13 cellular contexts compared by ENCODE assay signal in genomic region chr16:74650966-74651567, GRCh38. TPM values are rescaled to one million over a fixed set of nuclear protein-coding genes. Genes with fewer than 3 reads are reported as not detected.
DNase-seq lines count a peak whose midpoint lies in the region; ATAC-seq and TF ChIP-seq lines count a peak whose summit lies in the region.
"Had no signal": no experiment of that assay in that cellular context is flagged by ENCODE, and none has a peak within 500 bp of the region (broad histone marks: within the 10 kb centered on the region; RNA-seq: fewer than 3 reads in every experiment).

No MANE protein-coding gene starts in this region.

- TF ChIP-seq EP300 in transverse colon (IDR thresholded peaks at IDR 0.05; ENCODE audit: low read depth), result no peak

- TF ChIP-seq POLR2A in heart left ventricle (IDR thresholded peaks at IDR 0.05) (no peak), transverse colon (IDR thresholded peaks at IDR 0.05) (no peak)

- in situ Hi-C loops in transverse colon (cut with MboI; ENCODE audit: low pct_ligation_motif_present in 1 of 4, low pct_unique_long_range_greater_than_20kb in 1 of 4, low sequenced_read_pairs in 3 of 4), result no loop called here

- H3K27ac ChIP-seq in heart left ventricle (no peak overlapping the region), transverse colon (no peak overlapping the region)
- H3K27ac ChIP-seq: skin epidermis, tibial artery had no signal

- no peaks in the 10 kb centered on the region for H3K9me3 ChIP-seq in heart left ventricle
- H3K9me3 ChIP-seq in transverse colon, result no peaks in the 10 kb centered on the region
- H3K9me3 ChIP-seq: tibial artery had no signal

- 83 to 88% (median 87%) methylated on average over 6 of the region's 6 CpGs for WGBS in heart left ventricle, 4 donors
- 79 to 92% methylated on average over 5 to 6 of the region's 6 CpGs for WGBS in transverse colon (ENCODE audit: low coverage in 1 of 2), 2 donors

- H3K27me3 ChIP-seq in heart left ventricle, result no peaks in the 10 kb centered on the region
- no peaks in the 10 kb centered on the region for H3K27me3 ChIP-seq in transverse colon
- H3K27me3 ChIP-seq: tibial artery had no signal

- H3K36me3 ChIP-seq in heart left ventricle (peaks cover 0 to 87% (median 68%) of the 10 kb centered on the region in 9 donors), transverse colon (peaks cover 0 to 38% (median 12%) of the 10 kb centered on the region in 4 donors)

- H3K4me1 ChIP-seq in heart left ventricle (peaks cover 0 to 15% (median 2%) of the 10 kb centered on the region in 12 donors), transverse colon (peaks cover 0 to 9% (median 0%) of the 10 kb centered on the region in 4 donors)
- H3K4me1 ChIP-seq: tibial artery had no signal

- DNase-seq in heart left ventricle (no peak), Right ventricle myocardium inferior (ENCODE audit: missing footprints) (no peak), RPMI7951 (ENCODE audit: low read depth) (peak; percentile 7), fibroblast of mammary gland (ENCODE audit: low read depth) (no peak), transverse colon (no peak), AML-193 (lab: John Stamatoyannopoulos, UW) (no peak)
- no peak for DNase-seq in activated CD4-positive, alpha-beta T cell treated with anti-CD3 and anti-CD28 coated beads, Interleukin-2, amount 50 U/mL, for 1 hour
- DNase-seq: DMS153, hypothalamus, Right ventricle myocardium superior, tibial artery had no signal

- peak; percentile 15 to 58 (median 42) for TF ChIP-seq CTCF in heart left ventricle (IDR thresholded peaks at IDR 0.05)
- peak; percentile 43 for TF ChIP-seq CTCF in fibroblast of mammary gland (conservative IDR thresholded peaks at IDR 0.05; ENCODE audit: control insufficient read depth, insufficient read depth, low read depth, low read length)
- TF ChIP-seq CTCF in transverse colon (IDR thresholded peaks at IDR 0.05), result peak in 4 of 5 experiments; percentile 22 to 46 (median 32)

- ATAC-seq in heart left ventricle, result no peak
- no peak for ATAC-seq in Right ventricle myocardium inferior
- no peak for ATAC-seq in HG03175 (IDR thresholded peaks at IDR 0.05; ENCODE audit: unreplicated experiment)

- H3K4me3 ChIP-seq in heart left ventricle, result no peak overlapping the region
- no peak overlapping the region for H3K4me3 ChIP-seq in fibroblast of mammary gland (ENCODE audit: control insufficient read depth, low read depth, low read length)
- no peak overlapping the region for H3K4me3 ChIP-seq in transverse colon
- H3K4me3 ChIP-seq: skin epidermis, tibial artery had no signal

- intact Hi-C loops in heart left ventricle (cut with DNase I), result no loop called here
- intact Hi-C loops in Right ventricle myocardium inferior (cut with DNase I), result no loop called here
- intact Hi-C loops in transverse colon (cut with DNase I; ENCODE audit: low total_unique reads), result no loop called here

RNA-seq across cellular contexts. Expression of gene RFWD3, which starts 15.6 kb away (rescaled TPM):
- total RNA-seq in heart left ventricle, result 10 to 100 TPM in 2 of 9 donors, 1 to 10 TPM in 7; 3.9 to 14.4 (median 5.3) TPM
- polyA plus RNA-seq in heart left ventricle, result 1 to 10 TPM; 3.3 to 5.1 TPM
- total RNA-seq in Right ventricle myocardium inferior, result 4.5 TPM
- 37.5 and 44.9 TPM in 2 replicates for total RNA-seq in RPMI7951 (2014; rRNA removed; shearing (Covaris generic))
- 10 to 100 TPM in 3 of 4 donors, 1 to 10 TPM in 1; 2.8 to 23.9 (median 19.2) TPM for total RNA-seq in transverse colon

RNA-seq across cellular contexts. Expression of gene GLG1, which starts 44.2 kb away (rescaled TPM):
- 100 to 1,000 TPM in 6 of 9 donors, 10 to 100 TPM in 3; 86.7 to 138 (median 115) TPM for total RNA-seq in heart left ventricle
- 10 to 100 TPM; 26.5 to 59.6 TPM for polyA plus RNA-seq in heart left ventricle
- 69.3 TPM for total RNA-seq in Right ventricle myocardium inferior
- total RNA-seq in RPMI7951 (2014; rRNA removed; shearing (Covaris generic)), result 70.9 and 73.4 TPM in 2 replicates
- 100 to 1,000 TPM in 3 of 4 donors, 10 to 100 TPM in 1; 77.0 to 154 (median 127) TPM for total RNA-seq in transverse colon

RNA-seq across cellular contexts. Expression of gene MLKL, which starts 49.6 kb away (rescaled TPM):
- total RNA-seq in heart left ventricle (10 to 100 TPM in 1 of 9 donors, 1 to 10 TPM in 8; 2.2 to 14.9 (median 4.3) TPM), Right ventricle myocardium inferior (4.3 TPM), transverse colon (10 to 100 TPM; 17.1 to 62.5 (median 19.6) TPM)
- polyA plus RNA-seq in heart left ventricle, result 1 to 10 TPM; 3.9 to 5.8 TPM
- 7.2 and 8.4 TPM in 2 replicates for total RNA-seq in RPMI7951 (2014; rRNA removed; shearing (Covaris generic))
